9 cellular contexts compared by ENCODE assay signal in the genomic region with DNA sequence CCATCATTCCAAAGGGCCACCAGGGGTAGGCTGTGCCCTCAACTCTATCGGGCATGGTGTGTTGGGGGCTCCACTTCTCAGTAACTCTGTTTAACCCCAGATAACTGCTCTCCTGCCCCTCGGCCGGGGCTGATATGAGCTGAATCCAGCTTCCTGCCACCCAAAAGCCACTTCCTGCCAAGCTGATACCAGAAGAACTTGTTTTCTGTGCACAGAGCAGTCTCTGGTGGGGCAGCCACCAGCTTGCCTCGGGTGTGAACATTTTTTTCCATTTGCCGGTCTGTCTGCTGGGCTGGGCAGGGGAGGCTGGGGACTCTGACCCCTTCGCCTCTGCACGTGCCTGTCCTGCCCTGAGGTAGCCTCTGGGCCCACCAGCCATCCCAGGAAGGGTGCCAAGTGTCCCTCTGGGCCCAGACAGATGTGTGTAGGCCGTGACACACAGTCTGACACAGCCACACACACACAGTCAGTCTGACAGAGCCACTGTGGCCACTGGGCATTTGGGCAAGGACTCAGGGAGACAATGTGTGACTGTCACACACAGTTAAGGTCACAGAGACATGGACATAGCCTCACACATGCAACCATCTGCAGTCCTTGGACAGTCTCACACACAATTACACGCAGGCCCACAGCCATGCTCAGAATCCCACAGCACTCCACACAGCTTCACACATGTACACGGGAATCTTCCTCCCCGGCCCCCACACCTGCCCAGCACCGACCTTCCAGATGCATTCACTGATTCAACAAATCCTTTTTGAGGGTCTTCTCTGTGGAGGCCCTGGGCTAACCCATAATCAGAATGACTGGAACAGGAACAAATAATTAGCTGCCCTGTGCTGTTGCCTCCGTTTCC. TPM values are rescaled to one million over a fixed set of nuclear protein-coding genes. Genes with fewer than 3 reads are reported as not detected.
DNase-seq lines count a peak whose midpoint lies in the region; ATAC-seq and TF ChIP-seq lines count a peak whose summit lies in the region.
"Had no signal": no experiment of that assay in that cellular context is flagged by ENCODE, and none has a peak within 500 bp of the region (broad histone marks: within the 10 kb centered on the region; RNA-seq: fewer than 3 reads in every experiment).

No MANE protein-coding gene starts in this region.

- TF ChIP-seq EP300 in suprapubic skin (IDR thresholded peaks at IDR 0.05) = no peak

- no peak overlapping the region for H3K27ac ChIP-seq in right lobe of liver
- H3K27ac ChIP-seq in upper lobe of right lung = peak overlapping the region; percentile 60
- H3K27ac ChIP-seq in suprapubic skin = no peak overlapping the region
- H3K27ac ChIP-seq: A549 had no signal

- H3K27me3 ChIP-seq in right lobe of liver (no peaks in the 10 kb centered on the region), upper lobe of right lung (no peaks in the 10 kb centered on the region), suprapubic skin (no peaks in the 10 kb centered on the region)

- TF ChIP-seq POLR2A in right lobe of liver (IDR thresholded peaks at IDR 0.05) (no peak), suprapubic skin (IDR thresholded peaks at IDR 0.05) (no peak)

- 37% methylated on average over 5 of the region's 13 CpGs for WGBS in right lobe of liver (ENCODE audit: insufficient coverage, low coverage, low lambda C conversion rate, missing lambda C conversion rate)
- 61% methylated on average over 11 of the region's 13 CpGs for WGBS in suprapubic skin

- H3K4me1 ChIP-seq in right lobe of liver (peaks cover 0 to 10% (median 1%) of the 10 kb centered on the region in 4 donors), upper lobe of right lung (peaks cover 27% of the 10 kb centered on the region), suprapubic skin (peaks cover 40% of the 10 kb centered on the region)

- TF ChIP-seq CTCF in right lobe of liver (IDR thresholded peaks at IDR 0.05) = no peak
- no peak for TF ChIP-seq CTCF in upper lobe of right lung (IDR thresholded peaks at IDR 0.05)
- no peak for TF ChIP-seq CTCF in suprapubic skin (IDR thresholded peaks at IDR 0.05)

- ATAC-seq in right lobe of liver (peak; percentile 24 to 46 (median 41)), upper lobe of right lung (no peak)
- ATAC-seq: A549 had no signal

- no peaks in the 10 kb centered on the region for H3K9me3 ChIP-seq in right lobe of liver
- no peaks in the 10 kb centered on the region for H3K9me3 ChIP-seq in upper lobe of right lung
- no peaks in the 10 kb centered on the region for H3K9me3 ChIP-seq in suprapubic skin
- H3K9me3 ChIP-seq: A549 had no signal

- H3K36me3 ChIP-seq in right lobe of liver (no peaks in the 10 kb centered on the region), upper lobe of right lung (no peaks in the 10 kb centered on the region), suprapubic skin (no peaks in the 10 kb centered on the region)

- no peak overlapping the region for H3K4me3 ChIP-seq in right lobe of liver
- H3K4me3 ChIP-seq in upper lobe of right lung = no peak overlapping the region
- H3K4me3 ChIP-seq in suprapubic skin = no peak overlapping the region
- H3K4me3 ChIP-seq: A549 had no signal

- intact Hi-C loops in right lobe of liver (cut with DNase I) = no loop called here
- intact Hi-C loops in upper lobe of right lung (cut with DNase I) = no loop called here

- peak; percentile 26 for DNase-seq in NOMO-1 treated with DMSO at 0.1 percent for 48 hours (lab: John Stamatoyannopoulos, UW; ENCODE audit: unreplicated experiment)
- no peak for DNase-seq in NOMO-1 (lab: John Stamatoyannopoulos, UW; ENCODE audit: unreplicated experiment in 2 of 2)
- peak; percentile 51 for DNase-seq in activated T-cell treated with anti-CD3 and anti-CD28 coated beads for 48 hours (ENCODE audit: low read depth)
- no peak for DNase-seq in right lobe of liver
- no peak for DNase-seq in upper lobe of right lung
- no peak for DNase-seq in suprapubic skin (ENCODE audit: low spot score in 2 of 2)
- no peak for DNase-seq in NCI-H748 treated with DMSO at 0.1 percent for 48 hours (lab: John Stamatoyannopoulos, UW)
- DNase-seq in NCI-H748 (lab: John Stamatoyannopoulos, UW; ENCODE audit: unreplicated experiment) = no peak

RNA-seq across cellular contexts. Expression of gene NOL4L, which starts 45.1 kb away (rescaled TPM):
- total RNA-seq in right lobe of liver = 1 to 10 TPM; 4.3 to 6.5 (median 5.7) TPM
- 19.7 TPM for total RNA-seq in upper lobe of right lung
- 10 to 100 TPM in 1 of 4 donors, 1 to 10 TPM in 3; 2.6 to 12.8 (median 6.4) TPM for total RNA-seq in suprapubic skin

Comparison
In these comparisons a context has a peak if more than half of its experiments do, and no peak if none do; other contexts are left out.
1. DNase-seq: peak in NOMO-1 treated with DMSO at 0.1 percent for 48 hours (single experiment) and activated T-cell treated with anti-CD3 and anti-CD28 coated beads for 48 hours (single experiment); none in NOMO-1 (0 of 2), right lobe of liver (0 of 3), upper lobe of right lung (single experiment), suprapubic skin (0 of 2), NCI-H748 treated with DMSO at 0.1 percent for 48 hours (single experiment) and NCI-H748 (single experiment).